11 cellular contexts compared by ENCODE assay signal in genomic region chr2:127039387-127040031, GRCh38.
DNase-seq lines count a peak whose midpoint lies in the region; ATAC-seq, FAIRE-seq and TF ChIP-seq lines count a peak whose summit lies in the region.
"Had no signal": no experiment of that assay in that cellular context is flagged by ENCODE, and none has a peak within 500 bp of the region (broad histone marks: within the 10 kb centered on the region; RNA-seq: fewer than 3 reads in every experiment).

No MANE protein-coding gene starts in this region.

- peak; percentile 32 for DNase-seq in GM12892 (ENCODE audit: insufficient read length)
- peak; percentile 94 for DNase-seq in cerebellar cortex (ENCODE audit: low spot score)
- DNase-seq in glutamatergic neuron, result no peak
- DNase-seq in NCI-H1417 treated with DMSO at 0.1 percent for 48 hours (lab: John Stamatoyannopoulos, UW), result no peak
- DNase-seq in type B pancreatic cell (ENCODE audit: extremely low spot score, unreplicated experiment), result no peak
- DNase-seq: NCI-H1436 treated with DMSO at 0.1 percent for 48 hours, nucleus accumbens had no signal

- no peak overlapping the region for H3K4me3 Mint-ChIP-seq in glutamatergic neuron (ENCODE audit: unreplicated experiment)
- H3K4me3 Mint-ChIP-seq in type B pancreatic cell, result no peak overlapping the region

- ATAC-seq in GM19438 (IDR thresholded peaks at IDR 0.05; ENCODE audit: low read depth, unreplicated experiment) (peak; percentile 52), HG03025 (IDR thresholded peaks at IDR 0.05; ENCODE audit: low FRiP score, unreplicated experiment) (peak; percentile 46), HG03139 (IDR thresholded peaks at IDR 0.05; ENCODE audit: unreplicated experiment) (no peak)
- ATAC-seq: HCT116 had no signal

- H3K27me3 Mint-ChIP-seq in glutamatergic neuron (ENCODE audit: unreplicated experiment) (peaks cover 4% of the 10 kb centered on the region), type B pancreatic cell (no peaks in the 10 kb centered on the region)

- peaks cover 1% of the 10 kb centered on the region for H3K9me3 Mint-ChIP-seq in glutamatergic neuron (ENCODE audit: unreplicated experiment)
- H3K9me3 Mint-ChIP-seq in type B pancreatic cell, result peaks cover 4% of the 10 kb centered on the region

- H3K4me1 Mint-ChIP-seq in glutamatergic neuron (ENCODE audit: low read depth, unreplicated experiment) (peaks cover 3% of the 10 kb centered on the region), type B pancreatic cell (ENCODE audit: unreplicated experiment) (peaks cover 8% of the 10 kb centered on the region)

- no peak for FAIRE-seq in GM12892 (lab: Jason Lieb, UNC)

- no peak for TF ChIP-seq CTCF in glutamatergic neuron (IDR thresholded peaks at IDR 0.05; ENCODE audit: partially characterized antibody, unreplicated experiment)
- no peak for TF ChIP-seq CTCF in type B pancreatic cell (conservative IDR thresholded peaks at IDR 0.05)

- TF ChIP-seq POLR2A in GM12892 (IDR thresholded peaks at IDR 0.05; ENCODE audit: low read depth, low read length), result no peak

- H3K27ac Mint-ChIP-seq in glutamatergic neuron (ENCODE audit: unreplicated experiment), result no peak overlapping the region
- H3K27ac Mint-ChIP-seq in type B pancreatic cell, result no peak overlapping the region

- H3K36me3 Mint-ChIP-seq in glutamatergic neuron (ENCODE audit: unreplicated experiment) (no peaks in the 10 kb centered on the region), type B pancreatic cell (no peaks in the 10 kb centered on the region)

Comparison
In these comparisons a context has a peak if more than half of its experiments do, and no peak if none do; other contexts are left out.
1. DNase-seq: peak in GM12892 (single experiment) and cerebellar cortex (single experiment); none in glutamatergic neuron (single experiment), NCI-H1417 treated with DMSO at 0.1 percent for 48 hours (single experiment) and type B pancreatic cell (single experiment).